Comparison of ENCODE assay signal across 11 cellular contexts in genomic region chr5:90338712-90339372, GRCh38.
A peak's percentile ranks its signal among the peaks of the same experiment; 100 is the strongest.
DNase-seq lines count a peak whose midpoint lies in the region; ATAC-seq and TF ChIP-seq lines count a peak whose summit lies in the region.
"Had no signal": no experiment of that assay in that cellular context is flagged by ENCODE, and none has a peak within 500 bp of the region (broad histone marks: within the 10 kb centered on the region; RNA-seq: fewer than 3 reads in every experiment).

No MANE protein-coding gene starts in this region.

- H3K36me3 ChIP-seq in ACC112 (ENCODE audit: insufficient read depth, low read length), result no peaks in the 10 kb centered on the region

- TF ChIP-seq CTCF in osteocyte (IDR thresholded peaks at IDR 0.05), result no peak

- H3K79me2 ChIP-seq in ACC112 (ENCODE audit: control insufficient read depth, insufficient read depth, low read length, unreplicated experiment), result no peaks in the 10 kb centered on the region

- ATAC-seq in GM19025 (IDR thresholded peaks at IDR 0.05; ENCODE audit: low read depth, unreplicated experiment) (peak; percentile 94), GM21737 (IDR thresholded peaks at IDR 0.05; ENCODE audit: unreplicated experiment) (peak; percentile 88), HG03103 (IDR thresholded peaks at IDR 0.05; ENCODE audit: low read depth, unreplicated experiment) (peak; percentile 85)
- ATAC-seq: activated naive CD8-positive, alpha-beta T cell treated with anti-CD3 and anti-CD28 coated beads, Interleukin-2, amount 50 U/mL, for 24 hours had no signal

- no peaks in the 10 kb centered on the region for H3K4me1 Mint-ChIP-seq in osteocyte (ENCODE audit: unreplicated experiment)
- H3K4me1 Mint-ChIP-seq: activated naive CD8-positive, alpha-beta T cell treated with anti-CD3 and anti-CD28 coated beads, Interleukin-2, amount 50 U/mL, for 24 hours had no signal

- H3K27me3 ChIP-seq in ACC112 (ENCODE audit: insufficient read depth, low read length), result no peaks in the 10 kb centered on the region

- H3K4me3 Mint-ChIP-seq in osteocyte (ENCODE audit: unreplicated experiment), result no peak overlapping the region
- H3K4me3 Mint-ChIP-seq: activated naive CD8-positive, alpha-beta T cell treated with anti-CD3 and anti-CD28 coated beads, Interleukin-2, amount 50 U/mL, for 24 hours; T-helper 1 cell treated with Interleukin-12 subunit alpha and Interleukin-12 subunit beta and Interleukin-4 antibody, amounts not matched to agents 30 μg/mL and 1 μg/mL, for 36 hours had no signal

- no peaks in the 10 kb centered on the region for H3K9me3 Mint-ChIP-seq in osteocyte (ENCODE audit: unreplicated experiment)
- H3K9me3 Mint-ChIP-seq: activated naive CD8-positive, alpha-beta T cell treated with anti-CD3 and anti-CD28 coated beads, Interleukin-2, amount 50 U/mL, for 24 hours; T-helper 1 cell treated with Interleukin-12 subunit alpha and Interleukin-12 subunit beta and Interleukin-4 antibody, amounts not matched to agents 30 μg/mL and 1 μg/mL, for 36 hours had no signal

- H3K4me3 ChIP-seq in ACC112 (ENCODE audit: low read depth, low read length), result peak overlapping the region; percentile 8; the same call in 1 of the 2 replicates

- H3K27ac Mint-ChIP-seq in osteocyte (ENCODE audit: unreplicated experiment), result no peak overlapping the region
- H3K27ac Mint-ChIP-seq: activated naive CD8-positive, alpha-beta T cell treated with anti-CD3 and anti-CD28 coated beads, Interleukin-2, amount 50 U/mL, for 24 hours; T-helper 1 cell treated with Interleukin-12 subunit alpha and Interleukin-12 subunit beta and Interleukin-4 antibody, amounts not matched to agents 30 μg/mL and 1 μg/mL, for 36 hours had no signal

- H3K36me3 Mint-ChIP-seq in osteocyte (ENCODE audit: unreplicated experiment), result no peaks in the 10 kb centered on the region

- no peak overlapping the region for H2AFZ ChIP-seq in ACC112 (ENCODE audit: low read length, unreplicated experiment)

- peaks cover 16% of the 10 kb centered on the region for H3K27me3 Mint-ChIP-seq in osteocyte (ENCODE audit: unreplicated experiment)

- H3K27ac ChIP-seq in ACC112 (ENCODE audit: low read depth, low read length), result no peak overlapping the region

- no peak for DNase-seq in hypothalamus (lab: John Stamatoyannopoulos, UW)
- no peak for DNase-seq in osteocyte (ENCODE audit: extremely low spot score, unreplicated experiment)
- DNase-seq in activated gamma-delta T cell (lab: John Stamatoyannopoulos, UW), result no peak
- DNase-seq in KG1 (lab: John Stamatoyannopoulos, UW), result no peak
- DNase-seq: activated naive CD8-positive, alpha-beta T cell treated with anti-CD3 and anti-CD28 coated beads, Interleukin-2, amount 50 U/mL, for 24 hours; NCI-H1436 treated with DMSO at 0.1 percent for 48 hours had no signal

- H3K4me1 ChIP-seq in ACC112 (ENCODE audit: control insufficient read depth, insufficient read depth, low read length, unreplicated experiment), result no peaks in the 10 kb centered on the region
